In genomic region chr1:117928881-117929339, GRCh38 we compare ENCODE assay signal across 8 cellular contexts. TPM values are rescaled to one million over a fixed set of nuclear protein-coding genes. Genes with fewer than 3 reads are reported as not detected.
A peak's percentile ranks its signal among the peaks of the same experiment; 100 is the strongest.
DNase-seq lines count a peak whose midpoint lies in the region; FAIRE-seq and TF ChIP-seq lines count a peak whose summit lies in the region.

No MANE protein-coding gene starts in this region.

- TF ChIP-seq POLR2A in H54 (IDR thresholded peaks at IDR 0.05; ENCODE audit: low read depth, low read length), result peak; percentile 38; the same call in 1 of the 2 replicates
- no peak for TF ChIP-seq POLR2A in sigmoid colon (IDR thresholded peaks at IDR 0.05)

- H3K4me3 ChIP-seq in SK-N-SH (ENCODE audit: low read depth in 2 of 2, low read length in 1 of 2) (peak overlapping the region; percentile 88 to 100), iPS-11a (ENCODE audit: low read depth, low read length) (peak overlapping the region; percentile 100), sigmoid colon (peak overlapping the region; percentile 68 to 92 (median 89))

- peak; percentile 28 for TF ChIP-seq CTCF in SK-N-SH (IDR thresholded peaks at IDR 0.05)
- TF ChIP-seq CTCF in sigmoid colon (IDR thresholded peaks at IDR 0.05), result no peak

- H3K27ac ChIP-seq in KOPT-K1 (ENCODE audit: low read depth, low read length, poor library complexity, severe bottlenecking) (peak overlapping the region; percentile 66), SK-N-SH (ENCODE audit: low read depth in 2 of 2, low read length in 1 of 2) (peak overlapping the region; percentile 65 to 85), sigmoid colon (peak overlapping the region; percentile 86 to 92 (median 90))

- CTCF ChIA-PET in SK-N-SH (lab: Yijun Ruan, JAX), result interaction anchor here (0.7 to 1.8 kb wide), 7 partner anchors 9 to 415 kb away, joined by 3 to 11 read pairs (median 4); no protein-coding TSS in a partner anchor

- peaks cover 43% of the 10 kb centered on the region for H4K20me1 ChIP-seq in SK-N-SH (ENCODE audit: insufficient read depth)

- POLR2A ChIA-PET in SK-N-SH (lab: Yijun Ruan, JAX), result interaction anchor here (0.8 to 1.0 kb wide), 3 partner anchors 11 to 33 kb away, joined by 3 to 5 read pairs (median 4); no protein-coding TSS in a partner anchor

- peak; percentile 34 for TF ChIP-seq RAD21 in SK-N-SH (IDR thresholded peaks at IDR 0.05; ENCODE audit: low read length)

- peaks cover 95% of the 10 kb centered on the region for H3K79me2 ChIP-seq in SK-N-SH (ENCODE audit: insufficient read depth)

- peaks cover 9% of the 10 kb centered on the region for H3F3A ChIP-seq in SK-N-SH (replicated peaks; ENCODE audit: insufficient read depth)

- peak; percentile 89 for FAIRE-seq in H54 (lab: Jason Lieb, UNC)

- TF ChIP-seq EP300 in SK-N-SH (IDR thresholded peaks at IDR 0.05; ENCODE audit: borderline replicate concordance in 1 of 2, low read depth in 1 of 2, low read length in 1 of 2) (no peak), sigmoid colon (IDR thresholded peaks at IDR 0.05) (no peak)

- peak overlapping the region; percentile 84 for H3K4me2 ChIP-seq in SK-N-SH

- intact Hi-C loops in sigmoid colon (cut with DNase I), result loop anchor here (5.0 kb wide), 1 partner anchor 807 kb away; the partner anchor contains the start of gene TRIM45

- H3K27me3 ChIP-seq in SK-N-SH (ENCODE audit: insufficient read depth) (no peaks in the 10 kb centered on the region), sigmoid colon (no peaks in the 10 kb centered on the region)

- H3K36me3 ChIP-seq in KOPT-K1 (ENCODE audit: insufficient read depth, low read length) (peaks cover 9% of the 10 kb centered on the region), SK-N-SH (replicated peaks in 1 of 2; ENCODE audit: control insufficient read depth in 1 of 2, insufficient read depth in 2 of 2, low read length in 1 of 2) (peaks cover 9 to 17% of the 10 kb centered on the region in 2 experiments), sigmoid colon (no peaks in the 10 kb centered on the region)

- H3K9me3 ChIP-seq in KOPT-K1 (ENCODE audit: insufficient read depth, low read length, poor library complexity, severe bottlenecking) (no peaks in the 10 kb centered on the region), SK-N-SH (no peaks in the 10 kb centered on the region), sigmoid colon (no peaks in the 10 kb centered on the region)

- H3K4me1 ChIP-seq in SK-N-SH (ENCODE audit: control insufficient read depth in 1 of 2, insufficient read depth in 2 of 2, low read depth in 1 of 2, low read length in 1 of 2), result peaks cover 14 to 16% of the 10 kb centered on the region in 2 experiments; a peak in 3 of 4 replicates
- peaks cover 0 to 37% (median 26%) of the 10 kb centered on the region in 4 donors for H3K4me1 ChIP-seq in sigmoid colon

- peak; percentile 57 to 72 (median 71) for DNase-seq in NCI-H1417 (lab: John Stamatoyannopoulos, UW)
- DNase-seq in NCI-H1417 treated with DMSO at 0.1 percent for 48 hours (lab: John Stamatoyannopoulos, UW), result no peak
- DNase-seq in H54 (ENCODE audit: insufficient read length, low spot score), result peak; percentile 28
- DNase-seq in SK-N-SH, result peak; percentile 64
- DNase-seq in brain pericyte (ENCODE audit: low read depth, low spot score), result peak; percentile 24
- peak; percentile 73 for DNase-seq in sigmoid colon

- H3K9me2 ChIP-seq in SK-N-SH, result no peaks in the 10 kb centered on the region

- peak overlapping the region; percentile 71; the same call in 1 of the 2 replicates for H2AFZ ChIP-seq in SK-N-SH (ENCODE audit: low read depth)

- H3K9ac ChIP-seq in SK-N-SH, result peak overlapping the region; percentile 75

- 0% methylated on average over 3 of the region's 24 CpGs for WGBS in SK-N-SH (ENCODE audit: low lambda C conversion rate)
- WGBS in sigmoid colon, 2 donors, result 0% methylated on average over 24 of the region's 24 CpGs

TF ChIP-seq in SK-N-SH, 30 proteins besides CTCF, POLR2A, EP300 and RAD21 (continues in another document):
- TF ChIP-seq RFX5 (IDR thresholded peaks at IDR 0.05; ENCODE audit: low read length), result no peak
- no peak for TF ChIP-seq FOSL2 (IDR thresholded peaks at IDR 0.05; ENCODE audit: borderline replicate concordance, low read depth)
- no peak for TF ChIP-seq FOXJ3 (CRISPR knock-in tag; IDR thresholded peaks at IDR 0.05)
- no peak for TF ChIP-seq NRF1 (IDR thresholded peaks at IDR 0.05; ENCODE audit: low read depth, low read length)
- no peak for TF ChIP-seq REST (IDR thresholded peaks at IDR 0.05; ENCODE audit: low read depth, low read length)
- TF ChIP-seq TCF12 (IDR thresholded peaks at IDR 0.05), result no peak
- peak; percentile 28; the same call in 1 of the 2 replicates for TF ChIP-seq PBX3 (IDR thresholded peaks at IDR 0.05)
- no peak for TF ChIP-seq USF2 (IDR thresholded peaks at IDR 0.05; ENCODE audit: borderline replicate concordance, low read depth, low read length)
- TF ChIP-seq IRF3 (IDR thresholded peaks at IDR 0.05; ENCODE audit: low read depth, low read length), result no peak
- peak; percentile 2; the same call in 1 of the 2 replicates for TF ChIP-seq SIN3A (IDR thresholded peaks at IDR 0.05; ENCODE audit: borderline replicate concordance, low read depth, low read length)
- TF ChIP-seq FOXM1 (IDR thresholded peaks at IDR 0.05; ENCODE audit: low read depth), result no peak
- TF ChIP-seq GABPA (IDR thresholded peaks at IDR 0.05; ENCODE audit: low read depth), result peak; percentile 65
- TF ChIP-seq TEAD4 (IDR thresholded peaks at IDR 0.05; ENCODE audit: borderline replicate concordance, insufficient read depth), result no peak
- TF ChIP-seq CHD2 (IDR thresholded peaks at IDR 0.05; ENCODE audit: low read length, partially characterized antibody), result no peak
- no peak for TF ChIP-seq YY1 (IDR thresholded peaks at IDR 0.05; ENCODE audit: low read depth)
- no peak for TF ChIP-seq RXRA (IDR thresholded peaks at IDR 0.05; ENCODE audit: borderline replicate concordance, low read depth)

RNA-seq across cellular contexts. Expression of gene GDAP2, which starts 0.5 kb away (rescaled TPM):
- polyA plus RNA-seq in SK-N-SH (2012; rRNA removed), result 5.6 and 8.7 TPM in 2 replicates
- 9.8 and 10.2 TPM in 2 replicates for polyA plus RNA-seq in SK-N-SH (2012; cell fraction: cytosol; rRNA removed)
- polyA plus RNA-seq in SK-N-SH (2012; cell fraction: nucleus; rRNA removed), result 2.1 and 6.5 TPM in 2 replicates
- total RNA-seq in sigmoid colon, result 10 to 100 TPM; 19.6 to 33.8 (median 22.3) TPM
- 1 to 10 TPM; 5.5 to 8.3 (median 6.6) TPM for polyA plus RNA-seq in sigmoid colon

RNA-seq across cellular contexts. Expression of gene WDR3, which starts 0.6 kb away (rescaled TPM):
- polyA plus RNA-seq in SK-N-SH (2012; rRNA removed), result 26.9 and 37.4 TPM in 2 replicates
- polyA plus RNA-seq in SK-N-SH (2012; cell fraction: cytosol; rRNA removed), result 37.4 and 38.2 TPM in 2 replicates
- 15.8 and 33.4 TPM in 2 replicates for polyA plus RNA-seq in SK-N-SH (2012; cell fraction: nucleus; rRNA removed)
- 1 to 10 TPM; 2.5 to 9.6 (median 5.9) TPM for total RNA-seq in sigmoid colon
- polyA plus RNA-seq in sigmoid colon, result 1 to 10 TPM; 1.8 to 9.8 (median 3.2) TPM
